8 cellular contexts compared by ENCODE assay signal in the genomic region with DNA sequence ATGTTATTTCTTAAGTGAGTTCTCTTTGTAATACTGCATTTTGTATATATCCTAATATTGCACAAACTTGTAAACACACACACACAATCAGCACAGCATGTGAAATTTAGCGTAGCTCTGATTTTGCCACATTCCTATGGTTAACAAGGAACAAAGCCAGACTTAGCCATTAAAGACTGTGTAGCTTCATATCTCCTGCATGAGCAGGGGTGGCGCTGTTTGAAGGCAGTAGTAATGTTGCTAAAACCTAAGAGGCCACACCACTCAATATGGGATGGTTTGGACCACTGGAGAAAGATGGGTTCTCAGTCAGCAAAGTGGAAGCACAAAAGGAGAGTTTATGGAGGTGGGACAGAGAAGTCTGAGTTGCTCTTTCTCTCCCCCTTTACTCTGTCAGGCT.
DNase-seq lines count a peak whose midpoint lies in the region; ATAC-seq and TF ChIP-seq lines count a peak whose summit lies in the region.

No MANE protein-coding gene starts in this region.

- peak in 2 of 3 experiments; percentile 69 to 78; a peak in 4 of 6 replicates for TF ChIP-seq CTCF in HCT116 (IDR thresholded peaks at IDR 0.05 in 2 of 3, conservative IDR thresholded peaks at IDR 0.05 in 1 of 3; ENCODE audit: borderline replicate concordance in 1 of 3, insufficient read depth in 1 of 3, low read depth in 2 of 3, low read length in 2 of 3)

- H3K27me3 ChIP-seq in HCT116 (ENCODE audit: insufficient read depth, low read length): no peaks in the 10 kb centered on the region

- no peaks in the 10 kb centered on the region for H4K20me1 ChIP-seq in HCT116 (ENCODE audit: insufficient read depth)

- no peak overlapping the region for H3K9ac ChIP-seq in HCT116 (ENCODE audit: low read length)

- no peaks in the 10 kb centered on the region for H3K9me3 ChIP-seq in HCT116 (ENCODE audit: control insufficient read depth in 1 of 2, insufficient read depth in 1 of 2, low read depth in 1 of 2, low read length in 2 of 2)

- CTCF ChIA-PET in HCT116 (lab: Charles Lee): interaction anchor here (0.6 to 1.7 kb wide), 8 partner anchors 8 to 484 kb away, joined by 3 to 8 read pairs (median 4); no protein-coding TSS in a partner anchor

- H2AFZ ChIP-seq in HCT116 (ENCODE audit: low read depth, low read length, poor library complexity, severe bottlenecking): no peak overlapping the region

- no peaks in the 10 kb centered on the region; the same call in 1 of the 2 replicates for H3K9me2 ChIP-seq in HCT116 (ENCODE audit: insufficient read depth)

- H3K4me3 ChIP-seq in HCT116 (replicated peaks in 1 of 2; ENCODE audit: low read depth in 1 of 2, low read length in 2 of 2): no peak overlapping the region

- POLR2A ChIA-PET in HCT116 (lab: Charles Lee): no interaction called here

- H3K36me3 ChIP-seq in HCT116 (ENCODE audit: control insufficient read depth in 1 of 2, insufficient read depth in 2 of 2, low read length in 2 of 2): no peaks in the 10 kb centered on the region

- ATAC-seq in HCT116 (peak; percentile 97), HG03457 (IDR thresholded peaks at IDR 0.05; ENCODE audit: unreplicated experiment) (no peak), left colon (no peak)

- intact Hi-C loops in HCT116 (cut with micrococcal nuclease): no loop called here
- intact Hi-C loops in left colon (cut with DNase I, micrococcal nuclease): no loop called here

- H3K4me1 ChIP-seq in HCT116 (ENCODE audit: control insufficient read depth in 1 of 2, insufficient read depth in 2 of 2, low read length in 2 of 2): no peaks in the 10 kb centered on the region

- BruUV-seq in HCT116 (replicated peaks; lab: Mats Ljungman, UMichigan): no TSS peak

- no peak overlapping the region for H3K4me2 ChIP-seq in HCT116 (ENCODE audit: low read length)

- 0 out of 2 replicates have a peak, but pooled peaks have one; percentile 6 for TF ChIP-seq RAD21 in HCT116 (IDR thresholded peaks at IDR 0.05; ENCODE audit: low read depth)

- peak; percentile 29 for DNase-seq in Daoy (ENCODE audit: low read depth)
- peak; percentile 33 for DNase-seq in HCT116 (ENCODE audit: low read depth, low spot score)
- DNase-seq in RPMI8226: peak; percentile 34
- DNase-seq in iris pigment epithelial cell (ENCODE audit: low read depth): peak; percentile 51
- DNase-seq in MV-4-11 (lab: John Stamatoyannopoulos, UW): no peak
- DNase-seq in left colon: no peak
- DNase-seq in SKM-1 treated with dmso at 0.1 percent for 144 hours (lab: John Stamatoyannopoulos, UW; ENCODE audit: unreplicated experiment): no peak

- TF ChIP-seq POLR2A in HCT116 (IDR thresholded peaks at IDR 0.05; ENCODE audit: borderline replicate concordance, extremely low read depth, insufficient read depth, insufficient read length): no peak

- RAD21 ChIA-PET in HCT116 (lab: Charles Lee; ENCODE audit: low non-redundant PET in 1 of 2, low total read pairs in 2 of 2, uncharacterized antibody in 2 of 2, unreplicated experiment in 2 of 2): no interaction called here

- H3K27ac ChIP-seq in HCT116 (ENCODE audit: low read depth, low read length): no peak overlapping the region

- H3K79me2 ChIP-seq in HCT116 (ENCODE audit: insufficient read depth, low read length): no peaks in the 10 kb centered on the region

TF ChIP-seq in HCT116, 20 proteins besides CTCF, POLR2A, EP300 and RAD21:
- TF ChIP-seq, protein P1, sequence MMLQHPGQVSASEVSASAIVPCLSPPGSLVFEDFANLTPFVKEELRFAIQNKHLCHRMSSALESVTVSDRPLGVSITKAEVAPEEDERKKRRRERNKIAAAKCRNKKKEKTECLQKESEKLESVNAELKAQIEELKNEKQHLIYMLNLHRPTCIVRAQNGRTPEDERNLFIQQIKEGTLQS (IDR thresholded peaks at IDR 0.05): no peak
- TF ChIP-seq ZFX (IDR thresholded peaks at IDR 0.05): no peak
- TF ChIP-seq, protein P2, sequence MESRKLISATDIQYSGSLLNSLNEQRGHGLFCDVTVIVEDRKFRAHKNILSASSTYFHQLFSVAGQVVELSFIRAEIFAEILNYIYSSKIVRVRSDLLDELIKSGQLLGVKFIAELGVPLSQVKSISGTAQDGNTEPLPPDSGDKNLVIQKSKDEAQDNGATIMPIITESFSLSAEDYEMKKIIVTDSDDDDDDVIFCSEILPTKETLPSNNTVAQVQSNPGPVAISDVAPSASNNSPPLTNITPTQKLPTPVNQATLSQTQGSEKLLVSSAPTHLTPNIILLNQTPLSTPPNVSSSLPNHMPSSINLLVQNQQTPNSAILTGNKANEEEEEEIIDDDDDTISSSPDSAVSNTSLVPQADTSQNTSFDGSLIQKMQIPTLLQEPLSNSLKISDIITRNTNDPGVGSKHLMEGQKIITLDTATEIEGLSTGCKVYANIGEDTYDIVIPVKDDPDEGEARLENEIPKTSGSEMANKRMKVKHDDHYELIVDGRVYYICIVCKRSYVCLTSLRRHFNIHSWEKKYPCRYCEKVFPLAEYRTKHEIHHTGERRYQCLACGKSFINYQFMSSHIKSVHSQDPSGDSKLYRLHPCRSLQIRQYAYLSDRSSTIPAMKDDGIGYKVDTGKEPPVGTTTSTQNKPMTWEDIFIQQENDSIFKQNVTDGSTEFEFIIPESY (IDR thresholded peaks at IDR 0.05; ENCODE audit: extremely low read depth, insufficient replicate concordance, low read length): no peak
- TF ChIP-seq EZH2 (IDR thresholded peaks at IDR 0.05): no peak
- no peak for TF ChIP-seq CEBPB (IDR thresholded peaks at IDR 0.05; ENCODE audit: low read depth)
- no peak for TF ChIP-seq SP1 (IDR thresholded peaks at IDR 0.05; ENCODE audit: low read depth)
- TF ChIP-seq CBX3 (IDR thresholded peaks at IDR 0.05; ENCODE audit: low read depth): no peak
- no peak for TF ChIP-seq SRF (IDR thresholded peaks at IDR 0.05; ENCODE audit: low read depth)
- TF ChIP-seq, protein P3, sequence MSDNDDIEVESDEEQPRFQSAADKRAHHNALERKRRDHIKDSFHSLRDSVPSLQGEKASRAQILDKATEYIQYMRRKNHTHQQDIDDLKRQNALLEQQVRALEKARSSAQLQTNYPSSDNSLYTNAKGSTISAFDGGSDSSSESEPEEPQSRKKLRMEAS (IDR thresholded peaks at IDR 0.05): no peak

Comparison
In these comparisons a context has a peak if more than half of its experiments do, and no peak if none do; other contexts are left out.
1. DNase-seq: peak in Daoy (single experiment), HCT116 (single experiment), RPMI8226 (single experiment) and iris pigment epithelial cell (single experiment); none in MV-4-11 (single experiment), left colon (0 of 2) and SKM-1 treated with dmso at 0.1 percent for 144 hours (single experiment).